In the genomic region with DNA sequence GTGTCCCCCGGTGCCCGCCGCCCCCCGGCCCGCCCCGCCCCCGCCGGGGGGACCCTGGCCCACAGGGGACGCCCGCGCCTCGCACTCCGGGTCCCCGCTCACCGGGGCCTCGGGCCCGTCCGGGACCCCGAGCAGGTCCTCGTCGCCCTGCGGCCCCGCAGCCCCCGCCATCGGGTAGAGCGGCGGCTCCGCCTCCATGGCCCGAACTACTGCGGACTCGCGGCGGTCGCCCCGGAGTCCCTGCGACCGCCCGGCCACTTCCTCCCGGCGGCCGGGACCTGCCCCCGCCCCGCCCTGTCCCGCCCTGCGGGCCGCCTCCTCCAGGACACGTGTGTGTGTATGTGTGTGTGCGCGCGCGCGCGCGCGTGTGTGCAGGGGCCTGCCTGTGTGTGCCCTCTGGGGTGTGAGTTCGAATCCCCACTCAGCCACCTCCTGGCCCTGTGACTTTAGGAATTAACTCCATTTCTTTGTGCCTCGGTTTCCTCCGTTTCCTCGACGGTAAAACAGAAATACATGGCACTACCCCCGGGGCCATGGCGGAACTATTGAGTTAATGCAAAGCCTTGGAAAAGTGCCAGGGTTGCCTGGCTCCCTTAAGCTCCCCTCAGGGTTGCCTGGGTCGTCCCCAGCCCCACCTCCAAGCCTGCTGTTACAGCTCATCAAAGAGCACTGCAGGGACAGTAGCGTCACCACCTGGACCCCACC, we compare ENCODE assay signal across 8 cellular contexts. TPM values are rescaled to one million over a fixed set of nuclear protein-coding genes. Genes with fewer than 3 reads are reported as not detected.
DNase-seq lines count a peak whose midpoint lies in the region; ATAC-seq, FAIRE-seq and TF ChIP-seq lines count a peak whose summit lies in the region.

A gene with protein sequence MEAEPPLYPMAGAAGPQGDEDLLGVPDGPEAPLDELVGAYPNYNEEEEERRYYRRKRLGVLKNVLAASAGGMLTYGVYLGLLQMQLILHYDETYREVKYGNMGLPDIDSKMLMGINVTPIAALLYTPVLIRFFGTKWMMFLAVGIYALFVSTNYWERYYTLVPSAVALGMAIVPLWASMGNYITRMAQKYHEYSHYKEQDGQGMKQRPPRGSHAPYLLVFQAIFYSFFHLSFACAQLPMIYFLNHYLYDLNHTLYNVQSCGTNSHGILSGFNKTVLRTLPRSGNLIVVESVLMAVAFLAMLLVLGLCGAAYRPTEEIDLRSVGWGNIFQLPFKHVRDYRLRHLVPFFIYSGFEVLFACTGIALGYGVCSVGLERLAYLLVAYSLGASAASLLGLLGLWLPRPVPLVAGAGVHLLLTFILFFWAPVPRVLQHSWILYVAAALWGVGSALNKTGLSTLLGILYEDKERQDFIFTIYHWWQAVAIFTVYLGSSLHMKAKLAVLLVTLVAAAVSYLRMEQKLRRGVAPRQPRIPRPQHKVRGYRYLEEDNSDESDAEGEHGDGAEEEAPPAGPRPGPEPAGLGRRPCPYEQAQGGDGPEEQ (minus strand): TSS at position 252 of the 705 bp plus-strand sequence. CDS start 54 bp downstream, at position 198.

- CTCF ChIA-PET in A549 (lab: Yijun Ruan, JAX) (interaction anchor here (0.9 to 10.7 kb wide), 3 partner anchors 9 to 20 kb away, joined by 4 to 204 read pairs (median 5); no protein-coding TSS in a partner anchor), Panc1 (lab: Charles Lee) (no interaction called here)

- peak within 1 kb of the TSS; percentile 97 for H3K4me2 ChIP-seq in A549

- H3K27ac Mint-ChIP-seq in nephron, result peak within 1 kb of the TSS in 1 of 3 experiments; percentile 53
- peak within 1 kb of the TSS; percentile 84 for H3K27ac Mint-ChIP-seq in stimulated activated naive CD8-positive, alpha-beta T cell treated with anti-CD3 and anti-CD28 coated beads, Interleukin-15, Interleukin-2, amounts not matched to agents 100 ng/mL and 50 ng/mL, for 24 hours

- no peak for TF ChIP-seq CTCF in A549 (IDR thresholded peaks at IDR 0.05)
- TF ChIP-seq CTCF in Panc1 (IDR thresholded peaks at IDR 0.05), result no peak
- no peak for TF ChIP-seq CTCF in nephron (IDR thresholded peaks at IDR 0.05; ENCODE audit: unreplicated experiment in 3 of 3)

- H3K9me3 Mint-ChIP-seq in activated T-cell treated with anti-CD3 and anti-CD28 coated beads, Interleukin-2, amount 50 U/mL, for 4 hours, result no peaks in the 10 kb centered on the region
- H3K9me3 Mint-ChIP-seq in nephron, result no peaks in the 10 kb centered on the region
- H3K9me3 Mint-ChIP-seq in stimulated activated naive CD8-positive, alpha-beta T cell treated with anti-CD3 and anti-CD28 coated beads, Interleukin-15, Interleukin-2, amounts not matched to agents 100 ng/mL and 50 ng/mL, for 24 hours, result no peaks in the 10 kb centered on the region

- in situ Hi-C loops in Panc1 (cut with HindIII; ENCODE audit: low pct_unique_long_range_greater_than_20kb, low sequenced_read_pairs), result no loop called here

- H3K36me3 ChIP-seq in Panc1 (ENCODE audit: control insufficient read depth, insufficient read depth, low read length), result no peaks in the 10 kb centered on the region

- FAIRE-seq in A549 (lab: Jason Lieb, UNC), result peak; percentile 73

- H3K27me3 ChIP-seq in Panc1 (ENCODE audit: control insufficient read depth, insufficient read depth, low read length), result no peaks in the 10 kb centered on the region

- no peaks in the 10 kb centered on the region for H3K27me3 Mint-ChIP-seq in activated T-cell treated with anti-CD3 and anti-CD28 coated beads, Interleukin-2, amount 50 U/mL, for 4 hours (ENCODE audit: low read depth)
- H3K27me3 Mint-ChIP-seq in nephron (ENCODE audit: low read depth), result peaks cover 42% of the 10 kb centered on the region
- no peaks in the 10 kb centered on the region for H3K27me3 Mint-ChIP-seq in stimulated activated naive CD8-positive, alpha-beta T cell treated with anti-CD3 and anti-CD28 coated beads, Interleukin-15, Interleukin-2, amounts not matched to agents 100 ng/mL and 50 ng/mL, for 24 hours

- peak; percentile 48 for TF ChIP-seq POLR2A in A549 (IDR thresholded peaks at IDR 0.05; ENCODE audit: low read length)

- H3K4me3 ChIP-seq in A549 (peak within 1 kb of the TSS; percentile 97), Panc1 (ENCODE audit: low read depth in 2 of 2, low read length in 2 of 2) (peak within 1 kb of the TSS; percentile 51 to 66)

- no peak for TF ChIP-seq RAD21 in A549 (conservative IDR thresholded peaks at IDR 0.05 in 1 of 2, IDR thresholded peaks at IDR 0.05 in 1 of 2)

- no peaks in the 10 kb centered on the region for H3K9me3 ChIP-seq in A549
- H3K9me3 ChIP-seq in Panc1 (ENCODE audit: control insufficient read depth, insufficient read depth, low read depth, low read length), result no peaks in the 10 kb centered on the region

- ATAC-seq in A549, result peak; percentile 73 to 85
- ATAC-seq in GM18520 (IDR thresholded peaks at IDR 0.05; ENCODE audit: unreplicated experiment), result peak; percentile 53
- peak; percentile 66 for ATAC-seq in HG03280 (IDR thresholded peaks at IDR 0.05; ENCODE audit: unreplicated experiment)
- peak; percentile 94 for ATAC-seq in Panc1
- peak; percentile 92 to 96 for ATAC-seq in activated T-cell treated with anti-CD3 and anti-CD28 coated beads, Interleukin-2, amount 50 U/mL, for 4 hours

- no TSS peak for BruUV-seq in Panc1 (replicated peaks; lab: Mats Ljungman, UMichigan)

- H3K4me1 ChIP-seq in A549, result peaks cover 44% of the 10 kb centered on the region
- peaks cover 15% of the 10 kb centered on the region for H3K4me1 ChIP-seq in Panc1 (ENCODE audit: control insufficient read depth, insufficient read depth, low read length)

- peak in 1 of 2 experiments; percentile 92 for DNase-seq in A549 (ENCODE audit: low read depth in 1 of 2, low spot score in 1 of 2)
- no peak for DNase-seq in Panc1 (ENCODE audit: low read depth, low spot score)
- peak; percentile 66 for DNase-seq in activated T-cell treated with anti-CD3 and anti-CD28 coated beads, Interleukin-2, amount 50 U/mL, for 4 hours
- peak; percentile 92 for DNase-seq in fibroblast of gingiva (ENCODE audit: low read depth)

- 7% methylated on average over 17 of the region's 64 CpGs for WGBS in A549 (ENCODE audit: missing lambda C conversion rate)

- H3K27ac ChIP-seq in A549, result peak within 1 kb of the TSS; percentile 91 to 99
- H3K27ac ChIP-seq in Panc1 (ENCODE audit: low read length), result peak within 1 kb of the TSS; percentile 80

- peak within 1 kb of the TSS; percentile 83 for H3K4me3 Mint-ChIP-seq in activated T-cell treated with anti-CD3 and anti-CD28 coated beads, Interleukin-2, amount 50 U/mL, for 4 hours
- H3K4me3 Mint-ChIP-seq in nephron, result peak within 1 kb of the TSS; percentile 84 to 86 (median 84)
- H3K4me3 Mint-ChIP-seq in stimulated activated naive CD8-positive, alpha-beta T cell treated with anti-CD3 and anti-CD28 coated beads, Interleukin-15, Interleukin-2, amounts not matched to agents 100 ng/mL and 50 ng/mL, for 24 hours, result peak within 1 kb of the TSS; percentile 78

- H3K36me3 Mint-ChIP-seq in activated T-cell treated with anti-CD3 and anti-CD28 coated beads, Interleukin-2, amount 50 U/mL, for 4 hours (ENCODE audit: insufficient read depth), result peaks cover 2% of the 10 kb centered on the region
- H3K36me3 Mint-ChIP-seq in nephron (ENCODE audit: low read depth), result no peaks in the 10 kb centered on the region
- H3K36me3 Mint-ChIP-seq in stimulated activated naive CD8-positive, alpha-beta T cell treated with anti-CD3 and anti-CD28 coated beads, Interleukin-15, Interleukin-2, amounts not matched to agents 100 ng/mL and 50 ng/mL, for 24 hours (ENCODE audit: low read depth), result no peaks in the 10 kb centered on the region

- TF ChIP-seq EP300 in A549 (IDR thresholded peaks at IDR 0.05), result no peak

- intact Hi-C loops in Panc1 (cut with micrococcal nuclease; ENCODE audit: unreplicated experiment), result no loop called here

- POLR2A ChIA-PET in A549 (lab: Yijun Ruan, JAX), result interaction anchor here (1.6 kb wide), 1 partner anchor 9 kb away, joined by 6 read pairs; no protein-coding TSS in a partner anchor
- POLR2A ChIA-PET in Panc1 (lab: Charles Lee), result no interaction called here

- peaks cover 15% of the 10 kb centered on the region for H3K4me1 Mint-ChIP-seq in activated T-cell treated with anti-CD3 and anti-CD28 coated beads, Interleukin-2, amount 50 U/mL, for 4 hours (ENCODE audit: low read depth)
- peaks cover 6% of the 10 kb centered on the region for H3K4me1 Mint-ChIP-seq in nephron
- H3K4me1 Mint-ChIP-seq in stimulated activated naive CD8-positive, alpha-beta T cell treated with anti-CD3 and anti-CD28 coated beads, Interleukin-15, Interleukin-2, amounts not matched to agents 100 ng/mL and 50 ng/mL, for 24 hours (ENCODE audit: low read depth), result peaks cover 30% of the 10 kb centered on the region

TF ChIP-seq in A549, 52 proteins besides CTCF, POLR2A, EP300 and RAD21 (continues in another document):
- TF ChIP-seq MAZ (IDR thresholded peaks at IDR 0.05; ENCODE audit: borderline replicate concordance, low read depth, low read length) (0 out of 2 replicates have a peak, but pooled peaks have one; percentile 70), KDM1A (IDR thresholded peaks at IDR 0.05; ENCODE audit: low read depth) (no peak), NPAS2 (CRISPR knock-in tag; IDR thresholded peaks at IDR 0.05; ENCODE audit: borderline replicate concordance) (peak; percentile 64; the same call in 1 of the 2 replicates), CBX8 (IDR thresholded peaks at IDR 0.05) (no peak), NFE2L2 (conservative IDR thresholded peaks at IDR 0.05; ENCODE audit: low read length) (no peak), JUN (IDR thresholded peaks at IDR 0.05) (peak; percentile 49 to 80; a peak in 3 of 5 replicates), CHD4 (IDR thresholded peaks at IDR 0.05; ENCODE audit: borderline replicate concordance) (peak; percentile 97)
- TF ChIP-seq, protein P1, sequence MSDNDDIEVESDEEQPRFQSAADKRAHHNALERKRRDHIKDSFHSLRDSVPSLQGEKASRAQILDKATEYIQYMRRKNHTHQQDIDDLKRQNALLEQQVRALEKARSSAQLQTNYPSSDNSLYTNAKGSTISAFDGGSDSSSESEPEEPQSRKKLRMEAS (IDR thresholded peaks at IDR 0.05), result peak; percentile 92
- TF ChIP-seq, protein P2, sequence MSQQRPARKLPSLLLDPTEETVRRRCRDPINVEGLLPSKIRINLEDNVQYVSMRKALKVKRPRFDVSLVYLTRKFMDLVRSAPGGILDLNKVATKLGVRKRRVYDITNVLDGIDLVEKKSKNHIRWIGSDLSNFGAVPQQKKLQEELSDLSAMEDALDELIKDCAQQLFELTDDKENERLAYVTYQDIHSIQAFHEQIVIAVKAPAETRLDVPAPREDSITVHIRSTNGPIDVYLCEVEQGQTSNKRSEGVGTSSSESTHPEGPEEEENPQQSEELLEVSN (IDR thresholded peaks at IDR 0.05; ENCODE audit: borderline replicate concordance, low read depth), result no peak

RNA-seq across cellular contexts. Expression of the gene that starts here (rescaled TPM):
- 49.4 and 55.5 TPM in 2 replicates for polyA plus RNA-seq in A549 (2011; rRNA removed)
- polyA plus RNA-seq in A549 (2012; cell fraction: cytosol; rRNA removed), result 69.3 and 103 TPM in 2 replicates
- 270 and 373 TPM in 2 replicates for polyA plus RNA-seq in A549 (2012; cell fraction: nucleus; rRNA removed)
- polyA plus RNA-seq in A549 (2017; fragmentation: RNase III; extraction: RNeasy Plus Mini Kit Qiagen cat#74134 plus additional on column Dnase treatment), result 43.7 to 51.2 TPM (median 47.1 TPM) in 3 replicates
- 103 and 125 TPM in 2 replicates for polyA minus RNA-seq in A549 (2011; rRNA and poly(A)+ RNA removed)
- 54.1 TPM for total RNA-seq in Panc1 (2021; ENCODE audit: unreplicated experiment)
- polyA plus RNA-seq in Panc1 (2012; ENCODE audit: insufficient read length), result 74.9 TPM
- total RNA-seq in activated T-cell treated with anti-CD3 and anti-CD28 coated beads, Interleukin-2, amount 50 U/mL, for 4 hours, result 10 to 100 TPM; 12.8 to 15.6 (median 14.1) TPM
